In genomic region chr11:468493-468892, GRCh38 we compare ENCODE assay signal across 12 cellular contexts. TPM values are rescaled to one million over a fixed set of nuclear protein-coding genes. Genes with fewer than 3 reads are reported as not detected.
DNase-seq lines count a peak whose midpoint lies in the region; ATAC-seq and TF ChIP-seq lines count a peak whose summit lies in the region.
"Had no signal": no experiment of that assay in that cellular context is flagged by ENCODE, and none has a peak within 500 bp of the region (broad histone marks: within the 10 kb centered on the region; RNA-seq: fewer than 3 reads in every experiment).

No MANE protein-coding gene starts in this region.

- WGBS in esophagus squamous epithelium, 2 donors = 79 to 89% methylated on average over 6 of the region's 6 CpGs
- WGBS in suprapubic skin = 70% methylated on average over 6 of the region's 6 CpGs

- H3K27me3 Mint-ChIP-seq in T-helper 17 cell (no peaks in the 10 kb centered on the region), mesothelial cell of epicardium (ENCODE audit: low read depth) (no peaks in the 10 kb centered on the region)
- H3K27me3 Mint-ChIP-seq: activated naive CD8-positive, alpha-beta T cell treated with anti-CD3 and anti-CD28 coated beads for 36 hours had no signal

- H3K4me3 ChIP-seq in esophagus squamous epithelium = no peak overlapping the region
- H3K4me3 ChIP-seq in tibial artery = no peak overlapping the region
- no peak overlapping the region for H3K4me3 ChIP-seq in suprapubic skin
- H3K4me3 ChIP-seq: smooth muscle cell had no signal

- no peak for DNase-seq in T-helper 17 cell
- no peak for DNase-seq in esophagus squamous epithelium (lab: John Stamatoyannopoulos, UW)
- DNase-seq in mesothelial cell of epicardium (ENCODE audit: low spot score in 2 of 2, unreplicated experiment in 2 of 2) = no peak
- DNase-seq in tibial artery = no peak
- no peak for DNase-seq in suprapubic skin (ENCODE audit: low spot score in 2 of 2)
- DNase-seq in DMS153 (lab: John Stamatoyannopoulos, UW) = no peak
- DNase-seq: activated naive CD8-positive, alpha-beta T cell treated with anti-CD3 and anti-CD28 coated beads for 36 hours; effector CD4-positive, alpha-beta T cell; NCI-H1930; Peyer's patch had no signal

- no peaks in the 10 kb centered on the region for H3K36me3 Mint-ChIP-seq in T-helper 17 cell (ENCODE audit: low read depth)
- peaks cover 12% of the 10 kb centered on the region for H3K36me3 Mint-ChIP-seq in mesothelial cell of epicardium

- H3K4me3 Mint-ChIP-seq in T-helper 17 cell (no peak overlapping the region), mesothelial cell of epicardium (no peak overlapping the region)
- H3K4me3 Mint-ChIP-seq: activated naive CD8-positive, alpha-beta T cell treated with anti-CD3 and anti-CD28 coated beads for 36 hours had no signal

- H3K27ac Mint-ChIP-seq in T-helper 17 cell = peak overlapping the region; percentile 66
- peak overlapping the region; percentile 91 for H3K27ac Mint-ChIP-seq in mesothelial cell of epicardium
- H3K27ac Mint-ChIP-seq: activated naive CD8-positive, alpha-beta T cell treated with anti-CD3 and anti-CD28 coated beads for 36 hours had no signal

- H3K27me3 ChIP-seq in esophagus squamous epithelium (no peaks in the 10 kb centered on the region), tibial artery (no peaks in the 10 kb centered on the region), suprapubic skin (no peaks in the 10 kb centered on the region)
- H3K27me3 ChIP-seq: Peyer's patch had no signal

- intact Hi-C loops in esophagus squamous epithelium (cut with DNase I) (no loop called here), tibial artery (cut with DNase I; ENCODE audit: low total_unique reads) (no loop called here)

- TF ChIP-seq EP300 in suprapubic skin (IDR thresholded peaks at IDR 0.05) = no peak

- H3K4me1 Mint-ChIP-seq in T-helper 17 cell (peaks cover 3% of the 10 kb centered on the region), mesothelial cell of epicardium (peaks cover 25% of the 10 kb centered on the region)
- H3K4me1 Mint-ChIP-seq: activated naive CD8-positive, alpha-beta T cell treated with anti-CD3 and anti-CD28 coated beads for 36 hours had no signal

- H3K9me3 ChIP-seq in T-helper 17 cell (ENCODE audit: control insufficient read depth, low read length, poor library complexity, severe bottlenecking) (no peaks in the 10 kb centered on the region), esophagus squamous epithelium (no peaks in the 10 kb centered on the region), tibial artery (no peaks in the 10 kb centered on the region), suprapubic skin (no peaks in the 10 kb centered on the region)
- H3K9me3 ChIP-seq: Peyer's patch had no signal

- peaks cover 7 to 37% (median 10%) of the 10 kb centered on the region in 3 donors for H3K4me1 ChIP-seq in esophagus squamous epithelium
- H3K4me1 ChIP-seq in tibial artery = peaks cover 3 to 25% (median 15%) of the 10 kb centered on the region in 4 donors
- H3K4me1 ChIP-seq in suprapubic skin = peaks cover 14% of the 10 kb centered on the region

- TF ChIP-seq CTCF in esophagus squamous epithelium (IDR thresholded peaks at IDR 0.05) (no peak), mesothelial cell of epicardium (IDR thresholded peaks at IDR 0.05; ENCODE audit: unreplicated experiment) (no peak), tibial artery (IDR thresholded peaks at IDR 0.05) (no peak), suprapubic skin (IDR thresholded peaks at IDR 0.05) (no peak)

- peaks cover 3% of the 10 kb centered on the region for H3K9me3 Mint-ChIP-seq in mesothelial cell of epicardium
- H3K9me3 Mint-ChIP-seq: activated naive CD8-positive, alpha-beta T cell treated with anti-CD3 and anti-CD28 coated beads for 36 hours had no signal

- TF ChIP-seq POLR2A in esophagus squamous epithelium (IDR thresholded peaks at IDR 0.05) (no peak), suprapubic skin (IDR thresholded peaks at IDR 0.05) (no peak)

- ATAC-seq in T-helper 17 cell = no peak
- ATAC-seq in HG02798 (IDR thresholded peaks at IDR 0.05; ENCODE audit: poor library complexity, unreplicated experiment) = no peak

- H3K36me3 ChIP-seq in esophagus squamous epithelium (peaks cover 0 to 17% (median 0%) of the 10 kb centered on the region in 3 donors), tibial artery (peaks cover 0 to 24% (median 0%) of the 10 kb centered on the region in 3 donors), suprapubic skin (peaks cover 8% of the 10 kb centered on the region)

- H3K27ac ChIP-seq in esophagus squamous epithelium = peak overlapping the region in 3 of 4 donors; percentile 73 to 89 (median 85)
- peak overlapping the region; percentile 73 to 78 for H3K27ac ChIP-seq in tibial artery
- H3K27ac ChIP-seq in suprapubic skin = no peak overlapping the region

RNA-seq across cellular contexts. Expression of gene PTDSS2, which starts 18.4 kb away (rescaled TPM):
- total RNA-seq in T-helper 17 cell (10 to 100 TPM; 21.8 to 24.5 TPM), esophagus squamous epithelium (10 to 100 TPM; 15.8 to 34.3 (median 22.8) TPM), mesothelial cell of epicardium (39.0 to 49.7 TPM (median 42.1 TPM) in 3 replicates), suprapubic skin (10 to 100 TPM; 22.3 to 31.0 (median 25.3) TPM)

RNA-seq across cellular contexts. Expression of gene ANO9, which starts 26.7 kb away (rescaled TPM):
- total RNA-seq in T-helper 17 cell (100 to 1,000 TPM; 131 to 165 TPM), esophagus squamous epithelium (10 to 100 TPM; 11.0 to 22.1 (median 16.2) TPM), mesothelial cell of epicardium (29.7 to 32.3 TPM (median 30.6 TPM) in 3 replicates), suprapubic skin (100 to 1,000 TPM in 2 of 4 donors, 10 to 100 TPM in 2; 76.8 to 166 (median 103) TPM)

RNA-seq across cellular contexts. Expression of gene RNH1, which starts 38.5 kb away (rescaled TPM):
- 100 to 1,000 TPM; 108 to 127 TPM for total RNA-seq in T-helper 17 cell
- 100 to 1,000 TPM; 206 to 378 (median 222) TPM for total RNA-seq in esophagus squamous epithelium
- 81.7 to 89.4 TPM (median 83.2 TPM) in 3 replicates for total RNA-seq in mesothelial cell of epicardium
- 100 to 1,000 TPM; 378 to 392 (median 383) TPM for total RNA-seq in suprapubic skin

RNA-seq across cellular contexts. Expression of gene SIGIRR, which starts 53.7 kb away (rescaled TPM):
- 100 to 1,000 TPM; 353 to 409 TPM for total RNA-seq in T-helper 17 cell
- total RNA-seq in esophagus squamous epithelium = 10 to 100 TPM; 15.5 to 35.1 (median 16.1) TPM
- 35.5 to 42.5 TPM (median 39.2 TPM) in 3 replicates for total RNA-seq in mesothelial cell of epicardium
- 10 to 100 TPM; 14.2 to 26.0 (median 16.5) TPM for total RNA-seq in suprapubic skin
